9 cellular contexts compared by ENCODE assay signal in genomic region chr10:16965740-16966447, GRCh38.
DNase-seq lines count a peak whose midpoint lies in the region; ATAC-seq and TF ChIP-seq lines count a peak whose summit lies in the region.
"Had no signal": no experiment of that assay in that cellular context is flagged by ENCODE, and none has a peak within 500 bp of the region (broad histone marks: within the 10 kb centered on the region; RNA-seq: fewer than 3 reads in every experiment).

No MANE protein-coding gene starts in this region.

- H3K4me1 ChIP-seq in adipocyte (ENCODE audit: control insufficient read depth, insufficient read depth, low read length) (peaks cover 36% of the 10 kb centered on the region), right atrium auricular region (peaks cover 0 to 27% of the 10 kb centered on the region in 2 donors), subcutaneous abdominal adipose tissue (ENCODE audit: control insufficient read depth in 5 of 5, insufficient read depth in 5 of 5, low read length in 5 of 5) (peaks cover 4 to 34% (median 32%) of the 10 kb centered on the region in 5 donors)

- H3K9me3 ChIP-seq in adipocyte (ENCODE audit: control insufficient read depth, low read length): no peaks in the 10 kb centered on the region
- H3K9me3 ChIP-seq in right atrium auricular region: no peaks in the 10 kb centered on the region
- no peaks in the 10 kb centered on the region for H3K9me3 ChIP-seq in subcutaneous abdominal adipose tissue (ENCODE audit: control insufficient read depth in 5 of 5, low read length in 5 of 5)

- no peak overlapping the region for H3K9ac ChIP-seq in adipocyte (ENCODE audit: low read length)
- no peak overlapping the region for H3K9ac ChIP-seq in subcutaneous abdominal adipose tissue (ENCODE audit: low read length in 5 of 5)

- H3K27me3 ChIP-seq in adipocyte (replicated peaks; ENCODE audit: control insufficient read depth, insufficient read depth, low read length) (no peaks in the 10 kb centered on the region), right atrium auricular region (no peaks in the 10 kb centered on the region), subcutaneous abdominal adipose tissue (ENCODE audit: control insufficient read depth in 5 of 5, insufficient read depth in 4 of 5, low read length in 5 of 5) (no peaks in the 10 kb centered on the region)

- no peaks in the 10 kb centered on the region for H3K36me3 ChIP-seq in adipocyte (ENCODE audit: control insufficient read depth, insufficient read depth, low read length, severe bottlenecking)
- H3K36me3 ChIP-seq in right atrium auricular region: no peaks in the 10 kb centered on the region
- H3K36me3 ChIP-seq in subcutaneous abdominal adipose tissue (ENCODE audit: control insufficient read depth in 5 of 5, insufficient read depth in 5 of 5, low read length in 5 of 5): no peaks in the 10 kb centered on the region

- H3K27ac ChIP-seq in right atrium auricular region (no peak overlapping the region), subcutaneous abdominal adipose tissue (ENCODE audit: low read depth, low read length) (peak overlapping the region; percentile 3)

- peak; percentile 31 for DNase-seq in GOT3 (lab: John Stamatoyannopoulos, UW)
- peak; percentile 83 for DNase-seq in adipocyte (ENCODE audit: low read depth)
- DNase-seq in right atrium auricular region (ENCODE audit: low spot score): peak; percentile 70
- DNase-seq in OCI-M2 (lab: John Stamatoyannopoulos, UW; ENCODE audit: unreplicated experiment): no peak
- DNase-seq in stimulated activated CD4-positive, alpha-beta T cell treated with anti-CD3 and anti-CD28 coated beads, Interleukin-12 subunit alpha, Interleukin-12 subunit beta, amount 100 ng/mL, for 4 hours: no peak
- DNase-seq in NCI-H2196 (lab: John Stamatoyannopoulos, UW; ENCODE audit: unreplicated experiment): no peak
- DNase-seq: NCI-H526 had no signal

- no peak for ATAC-seq in GM21360 (IDR thresholded peaks at IDR 0.05; ENCODE audit: unreplicated experiment)

- TF ChIP-seq CTCF in right atrium auricular region (IDR thresholded peaks at IDR 0.05): no peak

- H3K4me3 ChIP-seq in adipocyte (ENCODE audit: low read length) (no peak overlapping the region), right atrium auricular region (no peak overlapping the region), subcutaneous abdominal adipose tissue (ENCODE audit: low read depth in 1 of 5, low read length in 5 of 5) (no peak overlapping the region)

Comparison
In these comparisons a context has a peak if more than half of its experiments do, and no peak if none do; other contexts are left out.
1. DNase-seq: peak in GOT3 (single experiment), adipocyte (single experiment) and right atrium auricular region (single experiment); none in OCI-M2 (single experiment), stimulated activated CD4-positive, alpha-beta T cell treated with anti-CD3 and anti-CD28 coated beads, Interleukin-12 subunit alpha, Interleukin-12 subunit beta, amount 100 ng/mL, for 4 hours (single experiment) and NCI-H2196 (single experiment).